ENCODE assay signal across 24 cellular contexts in genomic region chr6:5388319-5388718, GRCh38.
"Had no signal": no experiment of that assay in that cellular context is flagged by ENCODE, and none has a peak within 500 bp of the region (broad histone marks: within the 10 kb centered on the region; RNA-seq: fewer than 3 reads in every experiment).

No MANE protein-coding gene starts in this region.

- H3K27me3 Mint-ChIP-seq: progenitor cell of endocrine pancreas; stimulated activated naive CD8-positive, alpha-beta T cell treated with anti-CD3 and anti-CD28 coated beads, Interleukin-15, amount 100 ng/mL, for 72 hours had no signal

- H3K9me3 Mint-ChIP-seq: immature natural killer cell; natural killer cell; stimulated activated naive CD8-positive, alpha-beta T cell treated with anti-CD3 and anti-CD28 coated beads, Interleukin-15, amount 100 ng/mL, for 72 hours had no signal

- H3K4me1 Mint-ChIP-seq: immature natural killer cell; stimulated activated naive CD8-positive, alpha-beta T cell treated with anti-CD3 and anti-CD28 coated beads, Interleukin-15, amount 100 ng/mL, for 72 hours had no signal

- H3K27ac ChIP-seq: lower lobe of right lung, pancreas, right lobe of liver, thyroid gland, vagina had no signal

- H3K4me3 ChIP-seq: lower lobe of right lung, pancreas, right lobe of liver, smooth muscle cell, thyroid gland, vagina had no signal

- H3K4me3 Mint-ChIP-seq: immature natural killer cell; natural killer cell; stimulated activated naive CD8-positive, alpha-beta T cell treated with anti-CD3 and anti-CD28 coated beads, Interleukin-15, amount 100 ng/mL, for 72 hours had no signal

- H3K27ac Mint-ChIP-seq: immature natural killer cell; natural killer cell; progenitor cell of endocrine pancreas; stimulated activated naive CD8-positive, alpha-beta T cell treated with anti-CD3 and anti-CD28 coated beads, Interleukin-15, amount 100 ng/mL, for 72 hours had no signal

- DNase-seq: cortex of kidney; effector CD4-positive, alpha-beta T cell; hypothalamus; immature natural killer cell; islet precursor cell; kidney glomerular epithelial cell; left colon; left ventricle myocardium superior; lower lobe of right lung; natural killer cell; occipital lobe; pancreas; right lobe of liver; stimulated activated CD4-positive, alpha-beta T cell treated with anti-CD3 and anti-CD28 coated beads, Interleukin-12 subunit alpha, Interleukin-12 subunit beta, amount 100 ng/mL, for 4 hours; stimulated activated CD4-positive, alpha-beta T cell treated with anti-CD3 and anti-CD28 coated beads, Interleukin-1b, Interleukin-23, amount 100 ng/mL, for 48 hours; stimulated activated CD4-positive, alpha-beta T cell treated with anti-CD3 and anti-CD28 coated beads, Interleukin-4, amount 100 ng/mL, for 1 hour; stimulated activated CD8-positive, alpha-beta memory T cell treated with anti-CD3 and anti-CD28 coated beads, Interleukin-4, amount 100 ng/mL, for 48 hours; stimulated activated naive CD4-positive, alpha-beta T cell; stimulated activated naive CD8-positive, alpha-beta T cell treated with anti-CD3 and anti-CD28 coated beads, Interleukin-15, amount 100 ng/mL, for 72 hours; thyroid gland; trophoblast cell had no signal

- ATAC-seq: left colon; left ventricle myocardium superior; lower lobe of right lung; natural killer cell; pancreas; right lobe of liver; stimulated activated naive CD8-positive, alpha-beta T cell treated with anti-CD3 and anti-CD28 coated beads, Interleukin-15, amount 100 ng/mL, for 72 hours had no signal

- H3K36me3 Mint-ChIP-seq: immature natural killer cell, natural killer cell had no signal
